Comparison of ENCODE assay signal across 1 cellular context in the genomic region with DNA sequence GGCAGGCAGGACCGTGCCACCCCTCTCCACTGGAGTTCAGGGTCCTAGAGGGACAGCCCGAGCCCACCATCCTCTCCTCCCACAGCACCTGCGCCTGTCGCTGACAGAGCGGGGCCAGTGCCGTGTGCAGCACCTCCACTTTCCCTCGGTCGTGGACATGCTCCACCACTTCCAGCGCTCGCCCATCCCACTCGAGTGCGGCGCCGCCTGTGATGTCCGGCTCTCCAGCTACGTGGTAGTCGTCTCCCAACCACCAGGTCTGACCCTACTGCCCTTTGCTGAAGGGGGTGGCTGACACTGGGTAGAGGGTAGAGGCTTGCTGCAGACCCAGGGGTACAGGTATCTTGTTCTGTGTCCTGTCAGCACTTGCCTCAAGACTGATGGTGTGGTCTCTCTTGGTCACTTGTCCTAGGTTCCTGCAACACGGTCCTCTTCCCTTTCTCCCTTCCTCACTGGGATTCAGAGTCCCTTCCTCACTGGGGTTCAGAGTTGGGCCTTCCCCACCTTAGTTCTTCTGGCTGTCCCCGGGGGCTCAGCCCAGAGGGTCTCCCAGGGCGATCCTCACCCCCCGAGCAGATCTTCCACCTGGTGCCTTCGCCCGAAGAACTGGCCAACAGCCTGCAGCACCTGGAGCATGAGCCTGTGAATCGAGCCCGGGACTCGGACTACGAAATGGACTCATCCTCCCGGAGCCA.
TF ChIP-seq lines count a peak whose summit lies in the region.

No MANE protein-coding gene starts in this region.

TF ChIP-seq in HepG2, 621 proteins besides CTCF, POLR2A, EP300 and RAD21:
- TF ChIP-seq ZNF276 (CRISPR knock-in tag; IDR thresholded peaks at IDR 0.05; ENCODE audit: low read depth): no peak
- no peak for TF ChIP-seq NR1H2 (CRISPR knock-in tag; IDR thresholded peaks at IDR 0.05; ENCODE audit: borderline replicate concordance, low read depth)
- peak; percentile 73 for TF ChIP-seq RBM22 (optimal IDR thresholded peaks at IDR 0.05; ENCODE audit: low read length)
- peak; percentile 83 for TF ChIP-seq AGO2 (optimal IDR thresholded peaks at IDR 0.05; ENCODE audit: low read depth, low read length)
- TF ChIP-seq U2AF1 (optimal IDR thresholded peaks at IDR 0.05; ENCODE audit: low read depth, low read length): no peak
- no peak for TF ChIP-seq NFE2L1 (CRISPR knock-in tag; IDR thresholded peaks at IDR 0.05; ENCODE audit: borderline replicate concordance)
- TF ChIP-seq POLR2AphosphoS5 (IDR thresholded peaks at IDR 0.05; ENCODE audit: low read depth, low read length): 0 out of 2 replicates have a peak, but pooled peaks have one; percentile 8
- TF ChIP-seq, protein P1, sequence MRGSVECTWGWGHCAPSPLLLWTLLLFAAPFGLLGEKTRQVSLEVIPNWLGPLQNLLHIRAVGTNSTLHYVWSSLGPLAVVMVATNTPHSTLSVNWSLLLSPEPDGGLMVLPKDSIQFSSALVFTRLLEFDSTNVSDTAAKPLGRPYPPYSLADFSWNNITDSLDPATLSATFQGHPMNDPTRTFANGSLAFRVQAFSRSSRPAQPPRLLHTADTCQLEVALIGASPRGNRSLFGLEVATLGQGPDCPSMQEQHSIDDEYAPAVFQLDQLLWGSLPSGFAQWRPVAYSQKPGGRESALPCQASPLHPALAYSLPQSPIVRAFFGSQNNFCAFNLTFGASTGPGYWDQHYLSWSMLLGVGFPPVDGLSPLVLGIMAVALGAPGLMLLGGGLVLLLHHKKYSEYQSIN (CRISPR knock-in tag; IDR thresholded peaks at IDR 0.05; ENCODE audit: borderline replicate concordance): no peak
- TF ChIP-seq ARID2 (CRISPR knock-in tag; IDR thresholded peaks at IDR 0.05; ENCODE audit: borderline replicate concordance): no peak
- no peak for TF ChIP-seq RNF2 (conservative IDR thresholded peaks at IDR 0.05; ENCODE audit: low read depth)
- no peak for TF ChIP-seq TEAD3 (CRISPR knock-in tag; optimal IDR thresholded peaks at IDR 0.05; ENCODE audit: borderline replicate concordance)
- TF ChIP-seq, protein P2, sequence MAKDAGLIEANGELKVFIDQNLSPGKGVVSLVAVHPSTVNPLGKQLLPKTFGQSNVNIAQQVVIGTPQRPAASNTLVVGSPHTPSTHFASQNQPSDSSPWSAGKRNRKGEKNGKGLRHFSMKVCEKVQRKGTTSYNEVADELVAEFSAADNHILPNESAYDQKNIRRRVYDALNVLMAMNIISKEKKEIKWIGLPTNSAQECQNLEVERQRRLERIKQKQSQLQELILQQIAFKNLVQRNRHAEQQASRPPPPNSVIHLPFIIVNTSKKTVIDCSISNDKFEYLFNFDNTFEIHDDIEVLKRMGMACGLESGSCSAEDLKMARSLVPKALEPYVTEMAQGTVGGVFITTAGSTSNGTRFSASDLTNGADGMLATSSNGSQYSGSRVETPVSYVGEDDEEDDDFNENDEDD (CRISPR knock-in tag; IDR thresholded peaks at IDR 0.05; ENCODE audit: borderline replicate concordance): no peak
